Comparison of ENCODE assay signal across 14 cellular contexts in the genomic region with DNA sequence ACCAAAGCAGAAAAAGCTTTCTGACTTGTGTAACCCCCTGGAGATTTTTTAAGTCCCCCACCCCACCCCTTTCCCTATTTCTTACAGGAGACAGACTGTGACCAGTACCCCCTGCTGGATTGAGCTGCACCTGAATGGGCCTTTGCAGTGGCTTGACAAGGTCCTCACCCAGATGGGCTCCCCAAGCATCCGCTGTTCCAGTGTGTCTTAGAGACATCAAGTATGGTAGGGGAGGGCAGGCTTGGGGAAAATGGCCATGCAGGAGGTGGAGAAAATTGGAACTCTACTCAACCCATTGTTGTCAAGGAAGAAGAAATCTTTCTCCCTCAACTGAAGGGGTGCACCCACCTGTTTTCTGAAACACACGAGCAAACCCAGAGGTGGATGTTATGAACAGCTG.
DNase-seq lines count a peak whose midpoint lies in the region; ATAC-seq and TF ChIP-seq lines count a peak whose summit lies in the region.
"Had no signal": no experiment of that assay in that cellular context is flagged by ENCODE, and none has a peak within 500 bp of the region (broad histone marks: within the 10 kb centered on the region; RNA-seq: fewer than 3 reads in every experiment).

No MANE protein-coding gene starts in this region.

- no peaks in the 10 kb centered on the region for H3K9me3 Mint-ChIP-seq in effector memory CD8-positive, alpha-beta T cell
- H3K9me3 Mint-ChIP-seq in Calu3 (ENCODE audit: low read depth, unreplicated experiment), result no peaks in the 10 kb centered on the region
- H3K9me3 Mint-ChIP-seq: HFFc6 had no signal

- BruUV-seq in Panc1 (replicated peaks; lab: Mats Ljungman, UMichigan) (no TSS peak), Calu3 (replicated peaks; lab: Mats Ljungman, UMichigan) (no TSS peak)

- no peak for ATAC-seq in Panc1
- ATAC-seq in effector memory CD8-positive, alpha-beta T cell (replicated peaks), result no peak
- ATAC-seq in HG02759 (IDR thresholded peaks at IDR 0.05; ENCODE audit: unreplicated experiment), result no peak

- in situ Hi-C loops in Panc1 (cut with HindIII; ENCODE audit: low pct_unique_long_range_greater_than_20kb, low sequenced_read_pairs), result no loop called here

- no peaks in the 10 kb centered on the region for H3K27me3 ChIP-seq in Panc1 (ENCODE audit: control insufficient read depth, insufficient read depth, low read length)
- H3K27me3 ChIP-seq in ovary, result no peaks in the 10 kb centered on the region
- H3K27me3 ChIP-seq in tibial nerve, result no peaks in the 10 kb centered on the region

- H3K36me3 ChIP-seq in Panc1 (ENCODE audit: control insufficient read depth, insufficient read depth, low read length) (peaks cover 58% of the 10 kb centered on the region), ovary (no peaks in the 10 kb centered on the region), tibial nerve (peaks cover 0 to 81% (median 6%) of the 10 kb centered on the region in 3 donors)

- H3K27ac ChIP-seq in Panc1 (ENCODE audit: low read length) (peak overlapping the region; percentile 84), ovary (peak overlapping the region; percentile 66 to 81), tibial nerve (peak overlapping the region; percentile 63 to 86 (median 80))

- POLR2A ChIA-PET in Panc1 (lab: Charles Lee), result no interaction called here

- H3K4me1 Mint-ChIP-seq in effector memory CD8-positive, alpha-beta T cell (ENCODE audit: low read depth in 2 of 2), result peaks cover 14 to 20% of the 10 kb centered on the region in 2 donors
- peaks cover 7% of the 10 kb centered on the region for H3K4me1 Mint-ChIP-seq in Calu3 (ENCODE audit: low read depth, unreplicated experiment)

- TF ChIP-seq CTCF in Panc1 (IDR thresholded peaks at IDR 0.05) (no peak), ovary (IDR thresholded peaks at IDR 0.05) (no peak), tibial nerve (IDR thresholded peaks at IDR 0.05) (no peak), Calu3 (IDR thresholded peaks at IDR 0.05; ENCODE audit: unreplicated experiment) (no peak)

- H3K36me3 Mint-ChIP-seq in effector memory CD8-positive, alpha-beta T cell (ENCODE audit: insufficient read depth), result peaks cover 64% of the 10 kb centered on the region
- H3K36me3 Mint-ChIP-seq in Calu3 (ENCODE audit: insufficient read depth, unreplicated experiment), result peaks cover 94% of the 10 kb centered on the region

- DNase-seq in Panc1 (ENCODE audit: low read depth, low spot score), result no peak
- no peak for DNase-seq in effector memory CD8-positive, alpha-beta T cell
- DNase-seq in ovary, result no peak
- DNase-seq in tibial nerve (ENCODE audit: low spot score in 2 of 2), result no peak
- DNase-seq in AG08395 (ENCODE audit: low spot score), result no peak
- no peak for DNase-seq in Calu3
- DNase-seq: caudate nucleus; HFFc6; islet precursor cell; NCI-H1417; NCI-H82; retina; stimulated activated naive CD4-positive, alpha-beta T cell had no signal

- no peak overlapping the region for H3K4me3 Mint-ChIP-seq in effector memory CD8-positive, alpha-beta T cell
- no peak overlapping the region for H3K4me3 Mint-ChIP-seq in Calu3 (ENCODE audit: low read depth, unreplicated experiment)
- H3K4me3 Mint-ChIP-seq: HFFc6 had no signal

- intact Hi-C loops in Panc1 (cut with micrococcal nuclease; ENCODE audit: unreplicated experiment), result loop anchor here (10.0 kb wide), 1 partner anchor 114 kb away; no protein-coding TSS in a partner anchor
- intact Hi-C loops in ovary (cut with DNase I), result no loop called here
- intact Hi-C loops in Calu3 (cut with micrococcal nuclease; ENCODE audit: unreplicated experiment), result no loop called here

- no peak for TF ChIP-seq EP300 in ovary (IDR thresholded peaks at IDR 0.05)
- no peak for TF ChIP-seq EP300 in tibial nerve (IDR thresholded peaks at IDR 0.05)

- CTCF ChIA-PET in Panc1 (lab: Charles Lee), result no interaction called here
- CTCF ChIA-PET in Calu3 (lab: Charles Lee), result no interaction called here

- 78 to 93% (median 81%) methylated on average over 2 of the region's 2 CpGs for WGBS in ovary, 3 donors
- 95% methylated on average over 2 of the region's 2 CpGs for WGBS in tibial nerve, 2 donors

- H3K27ac Mint-ChIP-seq in effector memory CD8-positive, alpha-beta T cell, result peak overlapping the region; percentile 35 to 48
- H3K27ac Mint-ChIP-seq in Calu3 (ENCODE audit: unreplicated experiment), result no peak overlapping the region

- no peaks in the 10 kb centered on the region for H3K27me3 Mint-ChIP-seq in effector memory CD8-positive, alpha-beta T cell
- H3K27me3 Mint-ChIP-seq in Calu3 (ENCODE audit: unreplicated experiment), result no peaks in the 10 kb centered on the region

- H3K9me3 ChIP-seq in Panc1 (ENCODE audit: control insufficient read depth, insufficient read depth, low read depth, low read length) (no peaks in the 10 kb centered on the region), ovary (no peaks in the 10 kb centered on the region), tibial nerve (no peaks in the 10 kb centered on the region)

- H3K4me3 ChIP-seq in Panc1 (ENCODE audit: low read depth in 2 of 2, low read length in 2 of 2) (no peak overlapping the region), ovary (no peak overlapping the region), tibial nerve (no peak overlapping the region)

- H3K4me1 ChIP-seq in Panc1 (ENCODE audit: control insufficient read depth, insufficient read depth, low read length) (peaks cover 96% of the 10 kb centered on the region), ovary (ENCODE audit: insufficient read depth) (peaks cover 36% of the 10 kb centered on the region), tibial nerve (peaks cover 0 to 72% (median 15%) of the 10 kb centered on the region in 4 donors)

- no peak for TF ChIP-seq POLR2A in ovary (IDR thresholded peaks at IDR 0.05)
- no peak for TF ChIP-seq POLR2A in tibial nerve (IDR thresholded peaks at IDR 0.05)
